ENCODE assay signal across 8 cellular contexts in the genomic region with DNA sequence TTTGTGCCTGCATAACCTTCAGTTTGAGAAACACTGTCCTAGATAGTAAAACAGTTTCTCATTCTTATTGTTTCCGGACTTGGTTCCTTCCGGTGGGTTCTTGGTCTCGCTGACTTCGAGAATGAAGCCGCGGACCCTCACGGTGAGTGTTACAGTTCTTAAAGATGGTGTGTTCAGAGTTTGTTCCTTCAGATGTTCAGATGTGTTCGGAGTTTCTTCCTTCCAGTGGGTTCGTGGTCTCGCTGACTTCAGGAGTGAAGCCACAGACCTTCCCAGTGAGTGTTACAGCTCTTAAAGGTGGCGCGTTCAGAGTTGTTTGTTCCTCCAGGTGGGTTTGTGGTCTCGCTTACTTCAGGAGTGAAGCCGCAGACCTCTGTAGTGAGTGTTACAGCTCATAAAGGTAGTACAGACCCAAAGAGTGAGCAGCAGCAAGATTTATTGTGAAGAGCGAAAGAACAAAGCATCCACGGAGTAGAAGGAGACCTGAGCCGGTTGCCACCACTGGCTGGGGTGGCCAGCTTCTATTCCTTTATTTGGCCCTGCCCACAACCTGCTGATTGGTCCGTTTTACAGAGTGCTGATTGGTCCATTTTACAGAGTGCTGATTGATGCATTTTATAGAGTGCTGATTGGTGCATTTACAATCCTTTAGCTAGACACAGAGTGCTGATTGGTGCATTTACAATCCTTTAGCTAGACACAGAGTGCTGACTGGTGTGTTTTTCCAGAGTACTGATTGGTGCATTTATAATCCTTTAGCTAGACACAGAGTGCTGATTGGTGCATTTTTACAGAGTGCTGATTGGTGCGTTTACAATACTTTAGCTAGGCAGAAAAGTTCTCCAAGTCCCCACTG. TPM values are rescaled to one million over a fixed set of nuclear protein-coding genes. Genes with fewer than 3 reads are reported as not detected.
A peak's percentile ranks its signal among the peaks of the same experiment; 100 is the strongest.
DNase-seq lines count a peak whose midpoint lies in the region; ATAC-seq and TF ChIP-seq lines count a peak whose summit lies in the region.
"Not testable (repeated sequence)": the region's sequence is repeated elsewhere in the genome, so short reads cannot be mapped to it uniquely, and the experiment has no call there.

No MANE protein-coding gene starts in this region.

- peak overlapping the region; percentile 62 for H3K4me3 Mint-ChIP-seq in activated CD4-positive, alpha-beta T cell treated with anti-CD3 and anti-CD28 coated beads, Interleukin-2, amount 10 ng/mL, durations not matched to agents 7 days and 5 days

- DNase-seq in T follicular helper cell (ENCODE audit: low read depth): peak; percentile 64
- DNase-seq in activated CD4-positive, alpha-beta T cell treated with anti-CD3 and anti-CD28 coated beads, Interleukin-2, amount 10 ng/mL, durations not matched to agents 7 days and 5 days: peak; percentile 88
- DNase-seq in activated T-cell treated with anti-CD3 and anti-CD28 coated beads for 48 hours (ENCODE audit: low read depth): peak; percentile 34
- peak; percentile 61 to 76 for DNase-seq in activated naive CD4-positive, alpha-beta T cell treated with anti-CD3 and anti-CD28 coated beads, Interleukin-2, amount 50 U/mL, for 72 hours (ENCODE audit: low spot score in 2 of 2)
- DNase-seq in mucosa of descending colon: peak in 1 of 3 donors; percentile 46
- peak; percentile 2 to 40 (median 37) for DNase-seq in stimulated activated CD4-positive, alpha-beta T cell treated with anti-CD3 and anti-CD28 coated beads, TNF-alpha, amount 100 ng/mL, for 1 hour (ENCODE audit: low read depth in 3 of 3, low spot score in 1 of 3)
- peak; percentile 40 for DNase-seq in stimulated activated naive CD4-positive, alpha-beta T cell treated with Interleukin-2 at 50 U/mL for 16 hours (lab: John Stamatoyannopoulos, UW)

- not testable (repeated sequence) for H3K9me3 ChIP-seq in mucosa of descending colon

- H3K9me3 Mint-ChIP-seq in activated CD4-positive, alpha-beta T cell treated with anti-CD3 and anti-CD28 coated beads, Interleukin-2, amount 10 ng/mL, durations not matched to agents 7 days and 5 days; activated naive CD4-positive, alpha-beta T cell treated with anti-CD3 and anti-CD28 coated beads, Interleukin-2, amount 50 U/mL, for 72 hours: not testable (repeated sequence)

- CTCF ChIA-PET in activated CD4-positive, alpha-beta T cell treated with anti-CD3 and anti-CD28 coated beads, Interleukin-2, amount 10 ng/mL, durations not matched to agents 7 days and 5 days (lab: Charles Lee): interaction anchor here (0.7 to 1.5 kb wide), 3 partner anchors 16 to 250 kb away, joined by 3 to 5 read pairs (median 4); no protein-coding TSS in a partner anchor

- intact Hi-C loops in mucosa of descending colon (cut with DNase I, micrococcal nuclease): not testable (repeated sequence)

- H3K4me1 Mint-ChIP-seq in activated CD4-positive, alpha-beta T cell treated with anti-CD3 and anti-CD28 coated beads, Interleukin-2, amount 10 ng/mL, durations not matched to agents 7 days and 5 days: peaks cover 72% of the 10 kb centered on the region

- TF ChIP-seq CTCF in mucosa of descending colon (IDR thresholded peaks at IDR 0.05): not testable (repeated sequence)

- H3K27ac Mint-ChIP-seq in activated CD4-positive, alpha-beta T cell treated with anti-CD3 and anti-CD28 coated beads, Interleukin-2, amount 10 ng/mL, durations not matched to agents 7 days and 5 days: peak overlapping the region; percentile 90
- peak overlapping the region; percentile 64 to 92 for H3K27ac Mint-ChIP-seq in activated naive CD4-positive, alpha-beta T cell treated with anti-CD3 and anti-CD28 coated beads, Interleukin-2, amount 50 U/mL, for 72 hours

- peak; percentile 44 for ATAC-seq in GM18907 (IDR thresholded peaks at IDR 0.05; ENCODE audit: unreplicated experiment)
- ATAC-seq in activated naive CD4-positive, alpha-beta T cell treated with anti-CD3 and anti-CD28 coated beads, Interleukin-2, amount 50 U/mL, for 72 hours: peak; percentile 67 to 78
- ATAC-seq in mucosa of descending colon: peak; percentile 30

- H3K4me3 ChIP-seq in mucosa of descending colon: not testable (repeated sequence)

- H3K4me1 ChIP-seq in mucosa of descending colon (ENCODE audit: low read depth): peaks cover 29% of the 10 kb centered on the region

- H3K36me3 Mint-ChIP-seq in activated CD4-positive, alpha-beta T cell treated with anti-CD3 and anti-CD28 coated beads, Interleukin-2, amount 10 ng/mL, durations not matched to agents 7 days and 5 days (ENCODE audit: low read depth): peaks cover 35% of the 10 kb centered on the region
- peaks cover 5 to 15% of the 10 kb centered on the region in 2 donors for H3K36me3 Mint-ChIP-seq in activated naive CD4-positive, alpha-beta T cell treated with anti-CD3 and anti-CD28 coated beads, Interleukin-2, amount 50 U/mL, for 72 hours

- not testable (repeated sequence) for H3K36me3 ChIP-seq in mucosa of descending colon (ENCODE audit: low read depth)

- not testable (repeated sequence) for H3K27me3 Mint-ChIP-seq in activated CD4-positive, alpha-beta T cell treated with anti-CD3 and anti-CD28 coated beads, Interleukin-2, amount 10 ng/mL, durations not matched to agents 7 days and 5 days

- POLR2A ChIA-PET in activated CD4-positive, alpha-beta T cell treated with anti-CD3 and anti-CD28 coated beads, Interleukin-2, amount 10 ng/mL, durations not matched to agents 7 days and 5 days (lab: Charles Lee): not testable (repeated sequence)

RNA-seq across cellular contexts. Expression of gene GPD1L, which starts 8.4 kb away (rescaled TPM):
- total RNA-seq in activated CD4-positive, alpha-beta T cell treated with anti-CD3 and anti-CD28 coated beads, Interleukin-2, amount 10 ng/mL, durations not matched to agents 7 days and 5 days: 10 to 100 TPM; 21.5 to 25.5 TPM
- total RNA-seq in activated naive CD4-positive, alpha-beta T cell treated with anti-CD3 and anti-CD28 coated beads, Interleukin-2, amount 50 U/mL, for 72 hours: 10 to 100 TPM in 1 of 2 donors, 1 to 10 TPM in 1; 8.4 to 13.6 TPM
- total RNA-seq in mucosa of descending colon: 100 to 1,000 TPM in 1 of 3 donors, 10 to 100 TPM in 2; 57.6 to 122 (median 72.1) TPM
